In the genomic region with DNA sequence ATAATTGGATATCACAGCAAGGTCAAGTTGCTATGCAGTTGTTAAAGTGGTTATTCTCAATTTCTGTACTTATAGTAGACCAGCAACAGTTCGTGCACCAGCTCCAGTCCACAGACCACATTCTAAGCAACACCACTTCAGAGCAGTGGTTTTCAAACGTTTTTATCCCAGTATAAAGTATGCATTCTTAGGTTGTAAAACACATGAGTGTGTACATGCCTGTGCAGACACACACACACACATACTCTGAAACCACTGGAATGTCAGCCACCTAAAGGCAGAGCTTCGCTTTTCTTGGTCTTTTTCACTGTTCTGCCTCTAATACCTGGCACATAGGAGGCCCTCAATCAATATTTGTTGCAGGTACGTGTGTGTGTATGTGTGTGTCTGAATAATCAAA, we compare ENCODE assay signal across 27 cellular contexts. TPM values are rescaled to one million over a fixed set of nuclear protein-coding genes. Genes with fewer than 3 reads are reported as not detected.
"Had no signal": no experiment of that assay in that cellular context is flagged by ENCODE, and none has a peak within 500 bp of the region (broad histone marks: within the 10 kb centered on the region; RNA-seq: fewer than 3 reads in every experiment).

No MANE protein-coding gene starts in this region.

- H3K36me3 ChIP-seq: brain microvascular endothelial cell, pancreas, right lobe of liver, thoracic aorta, upper lobe of left lung had no signal

- H3K27ac Mint-ChIP-seq: activated CD4-positive, alpha-beta T cell treated with anti-CD3 and anti-CD28 coated beads, Interleukin-2, amount 10 ng/mL, durations not matched to agents 24 days and 14 days; activated CD8-positive, alpha-beta T cell treated with anti-CD3 and anti-CD28 coated beads, Interleukin-2, amount 10 ng/mL, durations not matched to agents 7 days and 5 days; activated naive CD4-positive, alpha-beta T cell treated with anti-CD3 and anti-CD28 coated beads, Interleukin-2, amount 50 U/mL, for 72 hours; activated T-cell treated with anti-CD3 and anti-CD28 coated beads, Interleukin-2, amount 50 U/mL, for 72 hours; natural killer cell; stimulated activated naive B cell treated with anti-CD40 and anti-IgM and Interleukin-4, amounts not matched to agents 10 μg/mL and 1 μg/mL and 100 μg/mL, for 72 hours had no signal

- DNase-seq: activated CD4-positive, alpha-beta T cell treated with anti-CD3 and anti-CD28 coated beads, Interleukin-2, amount 10 ng/mL, durations not matched to agents 24 days and 14 days; activated CD4-positive, CD25-positive, alpha-beta regulatory T cell; activated CD8-positive, alpha-beta memory T cell treated with anti-CD3 and anti-CD28 coated beads, Interleukin-2, amount 50 U/mL, for 4 hours; activated CD8-positive, alpha-beta T cell treated with anti-CD3 and anti-CD28 coated beads, Interleukin-2, amount 10 ng/mL, durations not matched to agents 7 days and 5 days; activated effector memory CD4-positive, alpha-beta T cell treated with anti-CD3 and anti-CD28 coated beads, Interleukin-2, amount 50 U/mL, for 16 hours; activated T-cell treated with anti-CD3 and anti-CD28 coated beads, Interleukin-2, amount 50 U/mL, for 72 hours; amniotic stem cell; brain microvascular endothelial cell; head of caudate nucleus; kidney glomerular epithelial cell; natural killer cell; pancreas; right lobe of liver; stimulated activated naive B cell treated with anti-CD40 and anti-IgM and Interleukin-4, amounts not matched to agents 10 μg/mL and 1 μg/mL and 100 μg/mL, for 72 hours; T1000; upper lobe of left lung had no signal

- H3K4me1 ChIP-seq: pancreas, right lobe of liver had no signal

- H3K36me3 Mint-ChIP-seq: natural killer cell; stimulated activated naive B cell treated with anti-CD40 and anti-IgM and Interleukin-4, amounts not matched to agents 10 μg/mL and 1 μg/mL and 100 μg/mL, for 72 hours had no signal

- H3K4me1 Mint-ChIP-seq: central memory CD8-positive, alpha-beta T cell; natural killer cell had no signal

- H3K9me3 ChIP-seq: pancreas, right lobe of liver, thoracic aorta, upper lobe of left lung had no signal

- FAIRE-seq: frontal cortex, pancreas had no signal

- H3K9me3 Mint-ChIP-seq: activated CD4-positive, alpha-beta T cell treated with anti-CD3 and anti-CD28 coated beads, Interleukin-2, amount 10 ng/mL, durations not matched to agents 24 days and 14 days; activated naive CD4-positive, alpha-beta T cell treated with anti-CD3 and anti-CD28 coated beads, Interleukin-2, amount 50 U/mL, for 72 hours; activated T-cell treated with anti-CD3 and anti-CD28 coated beads, Interleukin-2, amount 50 U/mL, for 72 hours; central memory CD8-positive, alpha-beta T cell; natural killer cell; stimulated activated naive B cell treated with anti-CD40 and anti-IgM and Interleukin-4, amounts not matched to agents 10 μg/mL and 1 μg/mL and 100 μg/mL, for 72 hours had no signal

- H3K4me3 Mint-ChIP-seq: activated CD4-positive, alpha-beta T cell treated with anti-CD3 and anti-CD28 coated beads, Interleukin-2, amount 10 ng/mL, durations not matched to agents 24 days and 14 days; activated CD8-positive, alpha-beta T cell treated with anti-CD3 and anti-CD28 coated beads, Interleukin-2, amount 10 ng/mL, durations not matched to agents 7 days and 5 days; activated T-cell treated with anti-CD3 and anti-CD28 coated beads, Interleukin-2, amount 50 U/mL, for 72 hours; central memory CD8-positive, alpha-beta T cell; natural killer cell; stimulated activated naive B cell treated with anti-CD40 and anti-IgM and Interleukin-4, amounts not matched to agents 10 μg/mL and 1 μg/mL and 100 μg/mL, for 72 hours had no signal

- ATAC-seq: activated CD8-positive, alpha-beta T cell treated with anti-CD3 and anti-CD28 coated beads, Interleukin-2, amount 10 ng/mL, durations not matched to agents 7 days and 5 days; activated naive CD4-positive, alpha-beta T cell treated with anti-CD3 and anti-CD28 coated beads, Interleukin-2, amount 50 U/mL, for 72 hours; activated T-cell treated with anti-CD3 and anti-CD28 coated beads, Interleukin-2, amount 50 U/mL, for 72 hours; natural killer cell; pancreas; right lobe of liver; stimulated activated naive B cell treated with anti-CD40 and anti-IgM and Interleukin-4, amounts not matched to agents 10 μg/mL and 1 μg/mL and 100 μg/mL, for 72 hours had no signal

- H3K27me3 Mint-ChIP-seq: activated CD4-positive, alpha-beta T cell treated with anti-CD3 and anti-CD28 coated beads, Interleukin-2, amount 10 ng/mL, durations not matched to agents 24 days and 14 days; central memory CD8-positive, alpha-beta T cell; stimulated activated naive B cell treated with anti-CD40 and anti-IgM and Interleukin-4, amounts not matched to agents 10 μg/mL and 1 μg/mL and 100 μg/mL, for 72 hours had no signal

- H3K27ac ChIP-seq: brain microvascular endothelial cell, coronary artery, pancreas, right lobe of liver, thoracic aorta, upper lobe of left lung had no signal

- H3K4me3 ChIP-seq: coronary artery, pancreas, right lobe of liver, thoracic aorta, upper lobe of left lung had no signal

- H3K27me3 ChIP-seq: brain microvascular endothelial cell, pancreas, right lobe of liver, upper lobe of left lung had no signal

RNA-seq across cellular contexts. Expression of a gene that starts 22.2 kb away (rescaled TPM):
- total RNA-seq: activated CD4-positive, alpha-beta T cell treated with anti-CD3 and anti-CD28 coated beads, Interleukin-2, amount 10 ng/mL, durations not matched to agents 24 days and 14 days; activated CD8-positive, alpha-beta T cell treated with anti-CD3 and anti-CD28 coated beads, Interleukin-2, amount 10 ng/mL, durations not matched to agents 7 days and 5 days; activated naive CD4-positive, alpha-beta T cell treated with anti-CD3 and anti-CD28 coated beads, Interleukin-2, amount 50 U/mL, for 72 hours; activated T-cell treated with anti-CD3 and anti-CD28 coated beads, Interleukin-2, amount 50 U/mL, for 72 hours; epithelial cell of proximal tubule; fibroblast of lung; frontal cortex; liver; mesenteric fat pad; natural killer cell; pancreas; pulmonary artery endothelial cell; right lobe of liver; T-helper 1 cell treated with Interleukin-12 subunit alpha and Interleukin-12 subunit beta and Interleukin-4 antibody, amounts not matched to agents 30 ng/mL and 1 ng/mL, for 36 hours; thoracic aorta; upper lobe of left lung had no signal
- polyA plus RNA-seq: fibroblast of lung, liver, pancreas had no signal
